In genomic region chr1:213921352-213922111, GRCh38 we compare ENCODE assay signal across 1 cellular context.
A peak's percentile ranks its signal among the peaks of the same experiment; 100 is the strongest.
TF ChIP-seq lines count a peak whose summit lies in the region.

No MANE protein-coding gene starts in this region.

TF ChIP-seq in liver, 16 proteins besides CTCF, POLR2A, EP300 and RAD21 (continued from another document):
- peak; percentile 28 for TF ChIP-seq REST (IDR thresholded peaks at IDR 0.05)
- peak; percentile 32 for TF ChIP-seq MAX (IDR thresholded peaks at IDR 0.05)
- TF ChIP-seq TAF1 (conservative IDR thresholded peaks at IDR 0.05) = no peak
- TF ChIP-seq YY1 (IDR thresholded peaks at IDR 0.05) = peak; percentile 3
- no peak for TF ChIP-seq NR2F2 (IDR thresholded peaks at IDR 0.05)
- TF ChIP-seq ZBTB33 (IDR thresholded peaks at IDR 0.05) = no peak
- peak; percentile 61 for TF ChIP-seq SP1 (IDR thresholded peaks at IDR 0.05)
- TF ChIP-seq EGR1 (IDR thresholded peaks at IDR 0.05; ENCODE audit: low read depth in 2 of 2) = no peak
- no peak for TF ChIP-seq FOXA2 (IDR thresholded peaks at IDR 0.05)
- peak; percentile 84 to 87 for TF ChIP-seq HNF4A (conservative IDR thresholded peaks at IDR 0.05)
- TF ChIP-seq ATF3 (IDR thresholded peaks at IDR 0.05) = no peak
